23 cellular contexts compared by ENCODE assay signal in the genomic region with DNA sequence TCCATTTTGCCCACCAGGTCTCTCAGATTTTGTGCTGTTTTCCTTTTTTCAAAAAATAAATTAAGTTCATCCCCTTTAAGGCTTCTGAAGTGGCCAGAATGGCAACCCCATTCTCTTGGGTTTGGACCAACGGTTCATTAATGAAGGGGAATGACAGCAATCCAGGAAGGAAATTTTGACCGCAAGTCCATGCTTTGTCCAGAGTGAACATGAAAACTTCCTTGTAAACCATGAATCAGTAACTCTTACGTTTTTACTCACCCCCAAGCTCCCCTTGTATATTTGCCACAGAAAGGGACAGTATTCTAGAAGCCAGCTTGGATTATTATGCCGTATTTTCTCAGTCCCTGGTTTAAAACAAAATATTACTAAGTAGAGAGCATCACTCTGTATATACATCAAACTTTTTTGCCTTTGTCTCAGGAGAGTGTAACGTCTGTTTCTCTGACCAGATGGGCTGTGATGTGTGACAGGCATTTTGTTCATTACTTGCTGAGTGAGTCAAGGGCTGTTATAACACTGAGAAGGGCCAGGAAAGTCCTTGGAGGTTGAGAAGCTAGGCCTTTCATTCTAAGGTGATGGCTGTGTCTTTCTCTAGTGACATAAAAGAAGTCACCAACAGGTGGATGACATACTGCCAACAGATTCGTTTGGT.
"Had no signal": no experiment of that assay in that cellular context is flagged by ENCODE, and none has a peak within 500 bp of the region (broad histone marks: within the 10 kb centered on the region; RNA-seq: fewer than 3 reads in every experiment).

No MANE protein-coding gene starts in this region.

- H2AFZ ChIP-seq: hepatocyte, parathyroid adenoma had no signal

- H3K27ac ChIP-seq: adrenal gland, gastroesophageal sphincter, hepatocyte, parathyroid adenoma, suprapubic skin, VCaP had no signal

- H3K9ac ChIP-seq: parathyroid adenoma, SK-N-SH had no signal

- H3K9me2 ChIP-seq: SK-N-SH had no signal

- H3K27me3 Mint-ChIP-seq: activated CD8-positive, alpha-beta T cell treated with anti-CD3 and anti-CD28 coated beads for 36 hours; activated naive CD4-positive, alpha-beta T cell treated with anti-CD3 and anti-CD28 coated beads, Interleukin-2, amount 50 U/mL, for 24 hours; memory B cell; naive thymus-derived CD4-positive, alpha-beta T cell; T-cell; type B pancreatic cell had no signal

- H3K4me2 ChIP-seq: hepatocyte, SK-N-SH had no signal

- H3K27ac Mint-ChIP-seq: activated CD8-positive, alpha-beta T cell treated with anti-CD3 and anti-CD28 coated beads for 36 hours; memory B cell had no signal

- H3K27me3 ChIP-seq: adrenal gland, gastroesophageal sphincter, hepatocyte, suprapubic skin had no signal

- ATAC-seq: activated CD8-positive, alpha-beta T cell treated with anti-CD3 and anti-CD28 coated beads for 36 hours; gastroesophageal sphincter; left ventricle myocardium superior; mucosa of descending colon; naive thymus-derived CD4-positive, alpha-beta T cell; T-cell had no signal

- H3K9me3 ChIP-seq: adrenal gland, gastroesophageal sphincter, mucosa of descending colon, SK-N-SH, suprapubic skin had no signal

- DNase-seq: activated CD4-positive, alpha-beta T cell treated with anti-CD3 and anti-CD28 coated beads for 1 hour; activated CD8-positive, alpha-beta T cell treated with anti-CD3 and anti-CD28 coated beads for 36 hours; activated effector memory CD4-positive, alpha-beta T cell treated with anti-CD3 and anti-CD28 coated beads, Interleukin-2, amount 50 U/mL, for 16 hours; activated T-cell treated with anti-CD3 and anti-CD28 coated beads, Interleukin-2, amount 50 U/mL, for 48 hours; adrenal gland; caudate nucleus; islet precursor cell; left ventricle myocardium superior; mucosa of descending colon; naive thymus-derived CD4-positive, alpha-beta T cell; SK-N-SH; stimulated activated CD4-positive, alpha-beta T cell treated with anti-CD3 and anti-CD28 coated beads, Interleukin-4, amount 100 ng/mL, for 1 hour; stimulated activated naive CD4-positive, alpha-beta T cell treated with Interleukin-2 at 50 U/mL for 16 hours; T-cell; T-helper 9 cell had no signal

- H3K4me3 ChIP-seq: adrenal gland, gastroesophageal sphincter, hepatocyte, mucosa of descending colon, suprapubic skin had no signal

- H3K9me3 Mint-ChIP-seq: activated CD8-positive, alpha-beta T cell treated with anti-CD3 and anti-CD28 coated beads for 36 hours; activated naive CD4-positive, alpha-beta T cell treated with anti-CD3 and anti-CD28 coated beads, Interleukin-2, amount 50 U/mL, for 24 hours; memory B cell; T-cell; type B pancreatic cell had no signal

- H3K4me1 ChIP-seq: parathyroid adenoma had no signal

- H3K4me3 Mint-ChIP-seq: activated CD8-positive, alpha-beta T cell treated with anti-CD3 and anti-CD28 coated beads for 36 hours; activated naive CD4-positive, alpha-beta T cell treated with anti-CD3 and anti-CD28 coated beads, Interleukin-2, amount 50 U/mL, for 24 hours; memory B cell; naive thymus-derived CD4-positive, alpha-beta T cell; T-cell; type B pancreatic cell had no signal
